In the genomic region with DNA sequence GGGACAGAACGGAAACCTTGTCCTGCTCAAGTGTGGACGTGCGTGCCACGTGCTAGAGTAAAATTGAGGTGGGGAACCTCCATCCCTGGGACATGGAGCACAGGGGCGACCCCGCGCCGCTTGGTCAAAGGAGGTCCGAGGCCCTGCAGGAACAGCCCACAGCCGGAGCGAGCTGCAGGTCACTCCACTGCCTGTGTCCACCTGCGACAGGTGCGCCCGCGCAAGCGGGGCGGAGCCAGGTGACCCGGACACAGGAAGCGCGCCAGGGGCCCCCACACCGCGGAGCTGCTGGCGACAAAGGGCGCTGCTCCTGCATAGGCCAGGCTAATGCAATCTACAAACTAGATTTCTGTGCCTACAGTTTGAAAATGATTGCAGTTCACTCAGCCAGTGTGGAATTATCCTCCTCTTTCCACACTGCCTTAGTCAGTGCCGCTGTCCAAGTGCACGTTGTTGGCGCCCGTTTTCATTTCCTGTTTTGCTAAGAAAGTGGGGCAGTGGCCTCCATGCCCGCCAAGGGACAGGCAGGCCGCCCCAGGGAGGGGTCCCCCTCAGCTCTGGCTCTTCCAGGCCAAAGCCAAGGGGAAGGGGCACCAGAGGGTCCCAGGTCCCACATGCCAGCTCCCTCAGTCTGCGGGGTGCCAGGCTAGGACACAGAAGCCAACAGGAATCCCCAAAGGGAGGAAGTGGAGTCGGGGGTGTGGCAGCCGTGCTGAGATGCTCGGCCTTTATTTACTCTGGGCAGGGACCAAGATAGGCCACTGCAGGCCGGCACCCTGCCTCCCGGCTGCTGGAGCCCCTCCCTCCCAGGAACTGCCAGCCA, we compare ENCODE assay signal across 7 cellular contexts. TPM values are rescaled to one million over a fixed set of nuclear protein-coding genes. Genes with fewer than 3 reads are reported as not detected.
DNase-seq lines count a peak whose midpoint lies in the region; ATAC-seq, FAIRE-seq and TF ChIP-seq lines count a peak whose summit lies in the region.

No MANE protein-coding gene starts in this region.

- no peaks in the 10 kb centered on the region for H3K9me3 Mint-ChIP-seq in astrocyte (ENCODE audit: unreplicated experiment)

- H3K4me1 Mint-ChIP-seq in astrocyte (ENCODE audit: low read depth, unreplicated experiment): peaks cover 16% of the 10 kb centered on the region

- H3K4me3 ChIP-seq in H7 (ENCODE audit: insufficient read depth, low read depth, low read length) (peak overlapping the region; percentile 45), astrocyte (ENCODE audit: insufficient read depth, low read depth, low read length) (no peak overlapping the region), smooth muscle cell (peak overlapping the region; percentile 32)

- DNase-seq in H7 (peak; percentile 89), NOMO-1 (lab: John Stamatoyannopoulos, UW; ENCODE audit: unreplicated experiment in 2 of 2) (peak; percentile 83 to 92), astrocyte (ENCODE audit: low read depth) (peak; percentile 39), iPS-NIHi7 (ENCODE audit: extremely low spot score) (peak; percentile 82), smooth muscle cell (lab: John Stamatoyannopoulos, UW; ENCODE audit: unreplicated experiment) (no peak), NCI-H1436 (lab: John Stamatoyannopoulos, UW) (no peak)

- no peak for TF ChIP-seq CTCF in astrocyte (IDR thresholded peaks at IDR 0.05; ENCODE audit: insufficient read depth, low read depth, low read length)
- no peak for TF ChIP-seq CTCF in smooth muscle cell (IDR thresholded peaks at IDR 0.05; ENCODE audit: borderline replicate concordance, insufficient read depth, poor library complexity, severe bottlenecking)

- H3K4me3 Mint-ChIP-seq in astrocyte (ENCODE audit: unreplicated experiment): no peak overlapping the region

- no peak for FAIRE-seq in astrocyte (lab: Jason Lieb, UNC)

- H3K4me1 ChIP-seq in astrocyte (ENCODE audit: insufficient read depth, low read length): peaks cover 38% of the 10 kb centered on the region
- peaks cover 13% of the 10 kb centered on the region for H3K4me1 ChIP-seq in smooth muscle cell (ENCODE audit: low read depth)

- peaks cover 19% of the 10 kb centered on the region for H3K79me2 ChIP-seq in astrocyte (ENCODE audit: insufficient read depth, low read length)
- peaks cover 4% of the 10 kb centered on the region for H3K79me2 ChIP-seq in smooth muscle cell (ENCODE audit: low read depth)

- peaks cover 37% of the 10 kb centered on the region for H3F3A ChIP-seq in smooth muscle cell (ENCODE audit: low read depth)

- H3K27me3 ChIP-seq in H7 (ENCODE audit: control insufficient read depth, insufficient read depth, low read length) (no peaks in the 10 kb centered on the region), astrocyte (ENCODE audit: insufficient read depth, low read length) (no peaks in the 10 kb centered on the region), smooth muscle cell (ENCODE audit: low read depth) (no peaks in the 10 kb centered on the region)

- H3K9me3 ChIP-seq in astrocyte (ENCODE audit: insufficient read depth, low read depth, low read length) (no peaks in the 10 kb centered on the region), smooth muscle cell (replicated peaks; ENCODE audit: low read depth) (no peaks in the 10 kb centered on the region)

- peaks cover 14% of the 10 kb centered on the region for H3K36me3 ChIP-seq in H7 (replicated peaks; ENCODE audit: control insufficient read depth, insufficient read depth, low read length)
- peaks cover 20% of the 10 kb centered on the region for H3K36me3 ChIP-seq in astrocyte (ENCODE audit: insufficient read depth, low read length)
- peaks cover 16% of the 10 kb centered on the region for H3K36me3 ChIP-seq in smooth muscle cell (ENCODE audit: low read depth)

- H3K9ac ChIP-seq in astrocyte (ENCODE audit: low read length) (peak overlapping the region; percentile 14), smooth muscle cell (ENCODE audit: low read depth) (no peak overlapping the region)

- peaks cover 8% of the 10 kb centered on the region for H3K36me3 Mint-ChIP-seq in astrocyte (ENCODE audit: low read depth, unreplicated experiment)

- peak overlapping the region; percentile 47 for H3K27ac Mint-ChIP-seq in astrocyte (ENCODE audit: unreplicated experiment)

- H2AFZ ChIP-seq in astrocyte (ENCODE audit: low read depth, low read length) (no peak overlapping the region), smooth muscle cell (ENCODE audit: low read depth) (no peak overlapping the region)

- peak overlapping the region; percentile 75 for H3K4me2 ChIP-seq in astrocyte (ENCODE audit: low read length)
- H3K4me2 ChIP-seq in smooth muscle cell: peak overlapping the region; percentile 80

- WGBS in smooth muscle cell (ENCODE audit: low lambda C conversion rate): 15% methylated on average over 36 of the region's 36 CpGs

- H4K20me1 ChIP-seq in astrocyte (ENCODE audit: insufficient read depth, low read length): peaks cover 64% of the 10 kb centered on the region
- H4K20me1 ChIP-seq in smooth muscle cell (ENCODE audit: low read depth): peaks cover 60% of the 10 kb centered on the region

- peak overlapping the region; percentile 17 for H3K27ac ChIP-seq in astrocyte (ENCODE audit: low read depth, low read length)
- H3K27ac ChIP-seq in smooth muscle cell (ENCODE audit: low read depth): peak overlapping the region; percentile 38

- no peaks in the 10 kb centered on the region for H3K27me3 Mint-ChIP-seq in astrocyte (ENCODE audit: low read depth, unreplicated experiment)

- no peak for ATAC-seq in HG03159 (IDR thresholded peaks at IDR 0.05; ENCODE audit: unreplicated experiment)

RNA-seq across cellular contexts. Expression of gene NADK, which starts 4.3 kb away (rescaled TPM):
- total RNA-seq in H7 (2014; rRNA removed; shearing (Covaris generic)): 111 and 175 TPM in 2 replicates
- total RNA-seq in astrocyte: 83.7 and 87.6 TPM in 2 replicates
- 27.2 and 32.7 TPM in 2 replicates for total RNA-seq in smooth muscle cell
- polyA plus RNA-seq in smooth muscle cell: 37.8 and 39.0 TPM in 2 replicates

RNA-seq across cellular contexts. Expression of gene CDK11A, which starts 58.5 kb away (rescaled TPM):
- total RNA-seq in H7 (2014; rRNA removed; shearing (Covaris generic)): 18.6 and 26.2 TPM in 2 replicates
- 30.3 and 35.3 TPM in 2 replicates for total RNA-seq in astrocyte
- 9.0 and 20.9 TPM in 2 replicates for total RNA-seq in smooth muscle cell
- polyA plus RNA-seq in smooth muscle cell: 19.8 and 31.2 TPM in 2 replicates

Comparison
In these comparisons a context has a peak if more than half of its experiments do, and no peak if none do; other contexts are left out.
1. DNase-seq: peak in H7 (single experiment), NOMO-1 (2 of 2), astrocyte (single experiment) and iPS-NIHi7 (single experiment); none in smooth muscle cell (single experiment) and NCI-H1436 (single experiment).